In genomic region chr6:55040102-55040848, GRCh38 we compare ENCODE assay signal across 2 cellular contexts.
TF ChIP-seq lines count a peak whose summit lies in the region.

No MANE protein-coding gene starts in this region.

TF ChIP-seq in SK-N-SH, 30 proteins besides CTCF, POLR2A, EP300 and RAD21 (continued from another document):
- TF ChIP-seq REST (IDR thresholded peaks at IDR 0.05; ENCODE audit: low read depth, low read length) = no peak
- TF ChIP-seq FOXM1 (IDR thresholded peaks at IDR 0.05; ENCODE audit: low read depth) = no peak
- TF ChIP-seq FOSL2 (IDR thresholded peaks at IDR 0.05; ENCODE audit: borderline replicate concordance, low read depth) = no peak
- TF ChIP-seq RFX5 (IDR thresholded peaks at IDR 0.05; ENCODE audit: low read length) = no peak
- TF ChIP-seq TEAD4 (IDR thresholded peaks at IDR 0.05; ENCODE audit: borderline replicate concordance, insufficient read depth) = no peak

TF ChIP-seq in SK-N-SH treated with all-trans-retinoic acid at 6 μM for 48 hours, 23 proteins besides CTCF, POLR2A, EP300 and RAD21 (continued from another document):
- TF ChIP-seq TSHZ2 (CRISPR knock-in tag; IDR thresholded peaks at IDR 0.05) (no peak), ZC3H10 (CRISPR knock-in tag; IDR thresholded peaks at IDR 0.05) (no peak), POU6F1 (CRISPR knock-in tag; IDR thresholded peaks at IDR 0.05; ENCODE audit: borderline replicate concordance, low read depth) (no peak), GLIS3 (CRISPR knock-in tag; IDR thresholded peaks at IDR 0.05) (no peak), TOX (CRISPR knock-in tag; IDR thresholded peaks at IDR 0.05; ENCODE audit: borderline replicate concordance) (no peak), ZFP30 (CRISPR knock-in tag; IDR thresholded peaks at IDR 0.05) (no peak), ZNF565 (CRISPR knock-in tag; conservative IDR thresholded peaks at IDR 0.05; ENCODE audit: low read depth) (no peak), PATZ1 (CRISPR knock-in tag; IDR thresholded peaks at IDR 0.05; ENCODE audit: borderline replicate concordance) (no peak), ZFP3 (CRISPR knock-in tag; IDR thresholded peaks at IDR 0.05) (no peak), BACH2 (CRISPR knock-in tag; IDR thresholded peaks at IDR 0.05; ENCODE audit: borderline replicate concordance) (no peak), ARNTL (CRISPR knock-in tag; IDR thresholded peaks at IDR 0.05; ENCODE audit: borderline replicate concordance, low read depth) (no peak)
